23 cellular contexts compared by ENCODE assay signal in the genomic region with DNA sequence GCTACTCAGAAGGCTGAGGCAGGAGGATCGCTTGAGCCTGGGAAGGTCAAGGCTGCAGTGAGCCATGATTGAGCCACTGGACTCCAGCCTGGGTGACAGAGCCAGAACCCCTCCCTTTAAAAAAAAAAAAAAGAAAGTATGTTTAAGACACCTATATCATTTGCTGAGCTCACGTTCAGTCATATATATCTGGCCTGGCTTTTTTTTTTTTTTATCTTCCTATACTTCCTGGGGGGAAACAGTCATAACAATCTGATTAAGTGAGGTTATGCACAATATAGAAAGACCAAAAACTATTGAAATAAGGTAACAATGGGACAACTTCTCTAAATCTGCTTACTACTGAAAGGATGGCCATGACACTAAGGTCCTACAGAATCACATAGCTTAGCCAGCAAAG. TPM values are rescaled to one million over a fixed set of nuclear protein-coding genes. Genes with fewer than 3 reads are reported as not detected.
DNase-seq lines count a peak whose midpoint lies in the region; ATAC-seq, FAIRE-seq and TF ChIP-seq lines count a peak whose summit lies in the region.
"Had no signal": no experiment of that assay in that cellular context is flagged by ENCODE, and none has a peak within 500 bp of the region (broad histone marks: within the 10 kb centered on the region; RNA-seq: fewer than 3 reads in every experiment).

No MANE protein-coding gene starts in this region.

- no peak overlapping the region for H3K4me3 ChIP-seq in endothelial cell of umbilical vein (replicated peaks in 1 of 3; ENCODE audit: insufficient read depth in 1 of 3, low read depth in 1 of 3, low read length in 3 of 3)
- H3K4me3 ChIP-seq: BLaER1 treated with 17β-estradiol and CSF1 and Interleukin-3, amounts not matched to agents 10 nM and 100 nM; Peyer's patch; SJSA1 had no signal

- peak; percentile 71 for ATAC-seq in activated CD4-positive, alpha-beta T cell treated with anti-CD3 and anti-CD28 coated beads for 36 hours
- ATAC-seq in natural killer cell treated with Interleukin-12 subunit alpha and Interleukin-12 subunit beta and Interleukin-15 and Interleukin-18, amount 100 ng/mL, for 72 hours, result peak in 1 of 2 donors; percentile 71
- ATAC-seq in natural killer cell, result no peak

- H3K36me3 Mint-ChIP-seq in activated CD4-positive, alpha-beta T cell treated with anti-CD3 and anti-CD28 coated beads for 36 hours (ENCODE audit: low read depth), result peaks cover 14% of the 10 kb centered on the region
- peaks cover 6% of the 10 kb centered on the region for H3K36me3 Mint-ChIP-seq in natural killer cell treated with Interleukin-12 subunit alpha and Interleukin-12 subunit beta and Interleukin-15 and Interleukin-18, amount 100 ng/mL, for 72 hours
- no peaks in the 10 kb centered on the region for H3K36me3 Mint-ChIP-seq in natural killer cell
- no peaks in the 10 kb centered on the region for H3K36me3 Mint-ChIP-seq in glutamatergic neuron (ENCODE audit: unreplicated experiment)

- no peak for TF ChIP-seq POLR2A in endothelial cell of umbilical vein (IDR thresholded peaks at IDR 0.05; ENCODE audit: low read depth, low read length)

- H3K4me1 Mint-ChIP-seq in activated CD4-positive, alpha-beta T cell treated with anti-CD3 and anti-CD28 coated beads for 36 hours, result peaks cover 50% of the 10 kb centered on the region
- peaks cover 43 to 50% of the 10 kb centered on the region in 2 donors for H3K4me1 Mint-ChIP-seq in natural killer cell treated with Interleukin-12 subunit alpha and Interleukin-12 subunit beta and Interleukin-15 and Interleukin-18, amount 100 ng/mL, for 72 hours (ENCODE audit: low read depth in 2 of 2)
- H3K4me1 Mint-ChIP-seq in natural killer cell (peaks cover 53 to 67% of the 10 kb centered on the region in 2 donors), glutamatergic neuron (ENCODE audit: low read depth, unreplicated experiment) (peaks cover 5% of the 10 kb centered on the region)

- H3K9me1 ChIP-seq in endothelial cell of umbilical vein (replicated peaks; ENCODE audit: control insufficient read depth, extremely low read depth, insufficient read depth, low read length), result no peaks in the 10 kb centered on the region

- H3K27ac Mint-ChIP-seq in activated CD4-positive, alpha-beta T cell treated with anti-CD3 and anti-CD28 coated beads for 36 hours, result no peak overlapping the region
- H3K27ac Mint-ChIP-seq in natural killer cell treated with Interleukin-12 subunit alpha and Interleukin-12 subunit beta and Interleukin-15 and Interleukin-18, amount 100 ng/mL, for 72 hours, result peak overlapping the region; percentile 7 to 75
- peak overlapping the region in 1 of 2 donors; percentile 78 for H3K27ac Mint-ChIP-seq in natural killer cell
- no peak overlapping the region for H3K27ac Mint-ChIP-seq in glutamatergic neuron (ENCODE audit: unreplicated experiment)

- no peak overlapping the region for H3K4me2 ChIP-seq in endothelial cell of umbilical vein (ENCODE audit: insufficient read depth, low read length)

- BruUV-seq in endothelial cell of umbilical vein (replicated peaks; lab: Mats Ljungman, UMichigan), result no TSS peak

- no peaks in the 10 kb centered on the region for H3K9me3 Mint-ChIP-seq in activated CD4-positive, alpha-beta T cell treated with anti-CD3 and anti-CD28 coated beads for 36 hours (ENCODE audit: low read depth)
- no peaks in the 10 kb centered on the region for H3K9me3 Mint-ChIP-seq in natural killer cell treated with Interleukin-12 subunit alpha and Interleukin-12 subunit beta and Interleukin-15 and Interleukin-18, amount 100 ng/mL, for 72 hours
- H3K9me3 Mint-ChIP-seq in natural killer cell (no peaks in the 10 kb centered on the region), glutamatergic neuron (ENCODE audit: unreplicated experiment) (no peaks in the 10 kb centered on the region)
- H3K9me3 Mint-ChIP-seq: CD4-positive, alpha-beta memory T cell had no signal

- H4K20me1 ChIP-seq in endothelial cell of umbilical vein (replicated peaks; ENCODE audit: control insufficient read depth, extremely low read depth, insufficient read depth, low read length), result no peaks in the 10 kb centered on the region

- H3K36me3 ChIP-seq in endothelial cell of umbilical vein (ENCODE audit: control insufficient read depth in 2 of 2, extremely low read depth in 1 of 2, insufficient read depth in 2 of 2, low read length in 2 of 2), result no peaks in the 10 kb centered on the region
- H3K36me3 ChIP-seq: Peyer's patch, SJSA1 had no signal

- FAIRE-seq in endothelial cell of umbilical vein (lab: Jason Lieb, UNC), result peak; percentile 4
- FAIRE-seq: GM12891, H54 had no signal

- CTCF ChIA-PET in activated CD4-positive, alpha-beta T cell treated with anti-CD3 and anti-CD28 coated beads for 36 hours (lab: Charles Lee), result interaction anchor here (0.7 to 1.5 kb wide), 5 partner anchors 23 to 1122 kb away, joined by 3 to 8 read pairs (median 3); no protein-coding TSS in a partner anchor
- CTCF ChIA-PET in endothelial cell of umbilical vein (lab: Charles Lee), result interaction anchor here (0.9 to 1.6 kb wide), 3 partner anchors 175 to 527 kb away, joined by 3 to 12 read pairs (median 4); no protein-coding TSS in a partner anchor

- dilution Hi-C loops in endothelial cell of umbilical vein (cut with MboI; ENCODE audit: extremely low pct_ligation_motif_present, low sequenced_read_pairs), result no loop called here

- H2AFZ ChIP-seq in endothelial cell of umbilical vein (ENCODE audit: low read depth, low read length), result no peak overlapping the region

- no peak overlapping the region for H3K27ac ChIP-seq in endothelial cell of umbilical vein (ENCODE audit: insufficient read depth, low read depth, low read length)
- H3K27ac ChIP-seq: BLaER1 treated with 17β-estradiol and CSF1 and Interleukin-3, amounts not matched to agents 10 nM and 100 nM; Peyer's patch; SJSA1 had no signal

- POLR2A ChIA-PET in activated CD4-positive, alpha-beta T cell treated with anti-CD3 and anti-CD28 coated beads for 36 hours (lab: Charles Lee), result interaction anchor here (0.6 kb wide), 1 partner anchor 804 kb away, joined by 6 read pairs; no protein-coding TSS in a partner anchor
- POLR2A ChIA-PET in endothelial cell of umbilical vein (lab: Charles Lee), result no interaction called here

- H3K4me1 ChIP-seq in endothelial cell of umbilical vein (ENCODE audit: control insufficient read depth, extremely low read depth, insufficient read depth, low read length), result peaks cover 3% of the 10 kb centered on the region
- H3K4me1 ChIP-seq: SJSA1 had no signal

- no peaks in the 10 kb centered on the region for H3K27me3 Mint-ChIP-seq in activated CD4-positive, alpha-beta T cell treated with anti-CD3 and anti-CD28 coated beads for 36 hours
- no peaks in the 10 kb centered on the region for H3K27me3 Mint-ChIP-seq in natural killer cell treated with Interleukin-12 subunit alpha and Interleukin-12 subunit beta and Interleukin-15 and Interleukin-18, amount 100 ng/mL, for 72 hours
- H3K27me3 Mint-ChIP-seq in natural killer cell (ENCODE audit: low read depth in 2 of 2) (no peaks in the 10 kb centered on the region), glutamatergic neuron (ENCODE audit: unreplicated experiment) (no peaks in the 10 kb centered on the region)
- H3K27me3 Mint-ChIP-seq: CD4-positive, alpha-beta memory T cell had no signal

- no peaks in the 10 kb centered on the region for H3K27me3 ChIP-seq in endothelial cell of umbilical vein (ENCODE audit: control insufficient read depth in 2 of 2, insufficient read depth in 2 of 2, low read length in 2 of 2)
- H3K27me3 ChIP-seq: BLaER1 treated with 17β-estradiol and CSF1 and Interleukin-3, amounts not matched to agents 10 nM and 100 nM; Peyer's patch; SJSA1 had no signal

- no peak overlapping the region for H3K4me3 Mint-ChIP-seq in activated CD4-positive, alpha-beta T cell treated with anti-CD3 and anti-CD28 coated beads for 36 hours
- H3K4me3 Mint-ChIP-seq in natural killer cell treated with Interleukin-12 subunit alpha and Interleukin-12 subunit beta and Interleukin-15 and Interleukin-18, amount 100 ng/mL, for 72 hours, result peak overlapping the region; percentile 11
- no peak overlapping the region for H3K4me3 Mint-ChIP-seq in natural killer cell
- no peak overlapping the region for H3K4me3 Mint-ChIP-seq in glutamatergic neuron (ENCODE audit: unreplicated experiment)

- TF ChIP-seq CTCF in natural killer cell (IDR thresholded peaks at IDR 0.05), result no peak
- TF ChIP-seq CTCF in endothelial cell of umbilical vein (IDR thresholded peaks at IDR 0.05; ENCODE audit: extremely low read depth in 1 of 2, insufficient read depth in 1 of 2, low read depth in 1 of 2, low read length in 2 of 2), result no peak
- no peak for TF ChIP-seq CTCF in glutamatergic neuron (IDR thresholded peaks at IDR 0.05; ENCODE audit: partially characterized antibody, unreplicated experiment)

- peaks cover 24% of the 10 kb centered on the region for H3K79me2 ChIP-seq in endothelial cell of umbilical vein (ENCODE audit: control insufficient read depth, insufficient read depth, low read length)

- DNase-seq in activated CD4-positive, alpha-beta T cell treated with anti-CD3 and anti-CD28 coated beads for 36 hours, result no peak
- DNase-seq in activated CD4-positive, alpha-beta T cell treated with anti-CD3 and anti-CD28 coated beads for 1 hour, result no peak
- no peak for DNase-seq in natural killer cell treated with Interleukin-12 subunit alpha and Interleukin-12 subunit beta and Interleukin-15 and Interleukin-18, amount 100 ng/mL, for 72 hours (ENCODE audit: low spot score)
- DNase-seq in natural killer cell (no peak), endothelial cell of umbilical vein (ENCODE audit: low read depth, low spot score) (no peak), NCI-H128 (lab: John Stamatoyannopoulos, UW; ENCODE audit: unreplicated experiment) (no peak), glutamatergic neuron (no peak), cerebellar cortex (ENCODE audit: low spot score) (no peak)
- DNase-seq: 8988T; CD4-positive, alpha-beta memory T cell; IMR-90; NCI-H1092; NCI-H1436 treated with DMSO at 0.1 percent for 48 hours; NCI-H2029; NCI-H2171; NCI-H345; NCI-H524; NCI-H82; Peyer's patch had no signal

- no peaks in the 10 kb centered on the region for H3K9me3 ChIP-seq in endothelial cell of umbilical vein (replicated peaks; ENCODE audit: control insufficient read depth, insufficient read depth, low read length)
- H3K9me3 ChIP-seq: BLaER1 treated with 17β-estradiol and CSF1 and Interleukin-3, amounts not matched to agents 10 nM and 100 nM; Peyer's patch; SJSA1 had no signal

- intact Hi-C loops in activated CD4-positive, alpha-beta T cell treated with anti-CD3 and anti-CD28 coated beads for 36 hours (cut with DNase I, micrococcal nuclease), result loop anchor here (10.0 kb wide), 3 partner anchors 495 to 1495 kb away; no protein-coding TSS in a partner anchor
- intact Hi-C loops in natural killer cell (cut with micrococcal nuclease) (no loop called here), endothelial cell of umbilical vein (cut with micrococcal nuclease) (no loop called here)

- H3K9ac ChIP-seq in endothelial cell of umbilical vein (replicated peaks; ENCODE audit: extremely low read depth, insufficient read depth, low read length), result no peak overlapping the region
- H3K9ac ChIP-seq: BLaER1 treated with 17β-estradiol and CSF1 and Interleukin-3, amounts not matched to agents 10 nM and 100 nM had no signal

RNA-seq across cellular contexts. Expression of a gene that starts 9.4 kb away (rescaled TPM):
- total RNA-seq in activated CD4-positive, alpha-beta T cell treated with anti-CD3 and anti-CD28 coated beads for 36 hours, result 10 to 100 TPM; 24.2 to 28.2 TPM
- 100 to 1,000 TPM; 116 to 133 TPM for total RNA-seq in natural killer cell treated with Interleukin-12 subunit alpha and Interleukin-12 subunit beta and Interleukin-15 and Interleukin-18, amount 100 ng/mL, for 72 hours
- 10 to 100 TPM; 75.2 to 95.7 (median 79.8) TPM for total RNA-seq in natural killer cell
- total RNA-seq in endothelial cell of umbilical vein, result 26.7 and 28.9 TPM in 2 replicates
- polyA plus RNA-seq in endothelial cell of umbilical vein, result 10.8 and 12.2 TPM in 2 replicates
- 7.6 and 8.2 TPM in 2 replicates for polyA plus RNA-seq in endothelial cell of umbilical vein (2011; cell fraction: cytosol; rRNA removed)
- polyA plus RNA-seq in endothelial cell of umbilical vein (2011; cell fraction: nucleus; rRNA removed), result 38.1 and 44.3 TPM in 2 replicates
- polyA plus RNA-seq in endothelial cell of umbilical vein (2012), result 7.7 and 9.0 TPM in 2 replicates
- 76.5 and 76.8 TPM in 2 replicates for polyA minus RNA-seq in endothelial cell of umbilical vein
- polyA minus RNA-seq in endothelial cell of umbilical vein (2011; cell fraction: cytosol; rRNA and poly(A)+ RNA removed), result 33.9 TPM
- 153 and 244 TPM in 2 replicates for polyA minus RNA-seq in endothelial cell of umbilical vein (2011; cell fraction: nucleus; rRNA and poly(A)+ RNA removed)
- 45.5 TPM for total RNA-seq in glutamatergic neuron (ENCODE audit: unreplicated experiment)

Comparison
In these comparisons a context has a peak if more than half of its experiments do, and no peak if none do; other contexts are left out.
1. H3K27ac Mint-ChIP-seq: peak in natural killer cell treated with Interleukin-12 subunit alpha and Interleukin-12 subunit beta and Interleukin-15 and Interleukin-18, amount 100 ng/mL, for 72 hours (2 of 2); none in activated CD4-positive, alpha-beta T cell treated with anti-CD3 and anti-CD28 coated beads for 36 hours (single experiment) and glutamatergic neuron (single experiment).
2. intact Hi-C loops: an anchor here in activated CD4-positive, alpha-beta T cell treated with anti-CD3 and anti-CD28 coated beads for 36 hours (10.0 kb wide); none called in natural killer cell and endothelial cell of umbilical vein.